14 cellular contexts compared by ENCODE assay signal in genomic region chr7:90701021-90701420, GRCh38.
DNase-seq lines count a peak whose midpoint lies in the region; ATAC-seq and TF ChIP-seq lines count a peak whose summit lies in the region.
"Had no signal": no experiment of that assay in that cellular context is flagged by ENCODE, and none has a peak within 500 bp of the region (broad histone marks: within the 10 kb centered on the region; RNA-seq: fewer than 3 reads in every experiment).

No MANE protein-coding gene starts in this region.

- H3K4me1 Mint-ChIP-seq in Calu3 (ENCODE audit: low read depth, unreplicated experiment): peaks cover 3% of the 10 kb centered on the region
- H3K4me1 Mint-ChIP-seq in memory B cell: peaks cover 26% of the 10 kb centered on the region
- H3K4me1 Mint-ChIP-seq in activated CD8-positive, alpha-beta T cell treated with anti-CD3 and anti-CD28 coated beads for 36 hours (ENCODE audit: low read depth): peaks cover 2% of the 10 kb centered on the region
- H3K4me1 Mint-ChIP-seq in GM23338: peaks cover 19% of the 10 kb centered on the region

- H3K9me3 Mint-ChIP-seq in Calu3 (ENCODE audit: low read depth, unreplicated experiment): peaks cover 3% of the 10 kb centered on the region
- no peaks in the 10 kb centered on the region for H3K9me3 Mint-ChIP-seq in memory B cell
- H3K9me3 Mint-ChIP-seq in activated CD8-positive, alpha-beta T cell treated with anti-CD3 and anti-CD28 coated beads for 36 hours: no peaks in the 10 kb centered on the region
- no peaks in the 10 kb centered on the region; the same call in 1 of the 3 replicates for H3K9me3 Mint-ChIP-seq in GM23338

- no peaks in the 10 kb centered on the region for H3K9me2 ChIP-seq in GM23338 (ENCODE audit: insufficient read depth)

- peaks cover under 1% of the 10 kb centered on the region; the same call in 1 of the 2 replicates for H3K4me1 ChIP-seq in GM23338 (ENCODE audit: insufficient read depth)

- no peak overlapping the region for H3K27ac ChIP-seq in GM23338 (ENCODE audit: low read depth)

- no peak overlapping the region for H3K4me2 ChIP-seq in GM23338

- no peaks in the 10 kb centered on the region for H3K27me3 ChIP-seq in GM23338 (ENCODE audit: insufficient read depth)

- POLR2A ChIA-PET in activated CD8-positive, alpha-beta T cell treated with anti-CD3 and anti-CD28 coated beads for 36 hours (lab: Charles Lee): no interaction called here

- no peaks in the 10 kb centered on the region for H3K36me3 ChIP-seq in GM23338 (ENCODE audit: insufficient read depth)

- CTCF ChIA-PET in Calu3 (lab: Charles Lee): interaction anchor here (0.7 kb wide), 1 partner anchor 335 kb away, joined by 3 read pairs; no protein-coding TSS in a partner anchor
- CTCF ChIA-PET in activated CD8-positive, alpha-beta T cell treated with anti-CD3 and anti-CD28 coated beads for 36 hours (lab: Charles Lee): interaction anchor here (1.4 kb wide), 1 partner anchor 8 kb away, joined by 3 read pairs; no protein-coding TSS in a partner anchor

- H4K20me1 ChIP-seq in GM23338 (replicated peaks; ENCODE audit: insufficient read depth): 0 out of 2 replicates have a peak, but pooled peaks cover 3% of the 10 kb centered on the region

- no peak for TF ChIP-seq CTCF in Calu3 (IDR thresholded peaks at IDR 0.05; ENCODE audit: unreplicated experiment)
- no peak for TF ChIP-seq CTCF in activated CD8-positive, alpha-beta T cell treated with anti-CD3 and anti-CD28 coated beads for 36 hours (IDR thresholded peaks at IDR 0.05)
- TF ChIP-seq CTCF in GM23338 (conservative IDR thresholded peaks at IDR 0.05; ENCODE audit: low read depth in 2 of 2): no peak

- 0 out of 2 replicates have a peak, but pooled peaks cover 5% of the 10 kb centered on the region for H3K79me2 ChIP-seq in GM23338 (replicated peaks; ENCODE audit: insufficient read depth)

- H3F3A ChIP-seq in GM23338 (replicated peaks; ENCODE audit: low read depth): no peaks in the 10 kb centered on the region

- no peak overlapping the region for H2AFZ ChIP-seq in GM23338

- ATAC-seq in GM21529 (IDR thresholded peaks at IDR 0.05; ENCODE audit: unreplicated experiment): peak; percentile 57
- peak; percentile 54 for ATAC-seq in memory B cell (ENCODE audit: low read depth)
- ATAC-seq in activated CD8-positive, alpha-beta T cell treated with anti-CD3 and anti-CD28 coated beads for 36 hours: no peak
- ATAC-seq in GM23338: no peak
- ATAC-seq: K562 had no signal

- intact Hi-C loops in Calu3 (cut with micrococcal nuclease; ENCODE audit: unreplicated experiment): no loop called here
- intact Hi-C loops in activated CD8-positive, alpha-beta T cell treated with anti-CD3 and anti-CD28 coated beads for 36 hours (cut with micrococcal nuclease): no loop called here

- no TSS peak for BruUV-seq in Calu3 (replicated peaks; lab: Mats Ljungman, UMichigan)

- H3K27me3 Mint-ChIP-seq in Calu3 (ENCODE audit: unreplicated experiment) (no peaks in the 10 kb centered on the region), memory B cell (no peaks in the 10 kb centered on the region), GM23338 (ENCODE audit: insufficient read depth, low read depth, poor library complexity) (peaks cover 4% of the 10 kb centered on the region)
- peaks cover 5% of the 10 kb centered on the region for H3K27me3 Mint-ChIP-seq in activated CD8-positive, alpha-beta T cell treated with anti-CD3 and anti-CD28 coated beads for 36 hours

- H3K36me3 Mint-ChIP-seq in Calu3 (ENCODE audit: insufficient read depth, unreplicated experiment) (no peaks in the 10 kb centered on the region), memory B cell (peaks cover 5% of the 10 kb centered on the region), GM23338 (ENCODE audit: low read depth) (peaks cover 7% of the 10 kb centered on the region; the same call in 2 of the 3 replicates)
- H3K36me3 Mint-ChIP-seq in activated CD8-positive, alpha-beta T cell treated with anti-CD3 and anti-CD28 coated beads for 36 hours (ENCODE audit: low read depth): no peaks in the 10 kb centered on the region

- H3K27ac Mint-ChIP-seq in Calu3 (ENCODE audit: unreplicated experiment): no peak overlapping the region
- peak overlapping the region; percentile 95 for H3K27ac Mint-ChIP-seq in memory B cell
- no peak overlapping the region for H3K27ac Mint-ChIP-seq in activated CD8-positive, alpha-beta T cell treated with anti-CD3 and anti-CD28 coated beads for 36 hours
- no peak overlapping the region for H3K27ac Mint-ChIP-seq in GM23338

- no peak overlapping the region for H3K4me3 ChIP-seq in GM23338
- H3K4me3 ChIP-seq: K562 had no signal

- H3K4me3 Mint-ChIP-seq in Calu3 (ENCODE audit: low read depth, unreplicated experiment) (peak overlapping the region; percentile 51), memory B cell (peak overlapping the region; percentile 92), GM23338 (no peak overlapping the region)
- no peak overlapping the region for H3K4me3 Mint-ChIP-seq in activated CD8-positive, alpha-beta T cell treated with anti-CD3 and anti-CD28 coated beads for 36 hours

- DNase-seq in Calu3 (no peak), NOMO-1 treated with DMSO at 0.1 percent for 48 hours (lab: John Stamatoyannopoulos, UW; ENCODE audit: unreplicated experiment) (peak; percentile 52), memory B cell (ENCODE audit: low spot score in 2 of 2) (no peak), DMS79 (lab: John Stamatoyannopoulos, UW) (no peak), dedifferentiated amniotic fluid mesenchymal stem cell (ENCODE audit: extremely low spot score) (no peak), GM23338 (ENCODE audit: low spot score) (no peak)
- DNase-seq in activated CD8-positive, alpha-beta T cell treated with anti-CD3 and anti-CD28 coated beads for 36 hours: no peak
- DNase-seq: activated CD4-positive, alpha-beta T cell treated with anti-CD3 and anti-CD28 coated beads for 1 hour; anterior cingulate cortex; head of caudate nucleus; NCI-H526 treated with DMSO at 0.1 percent for 48 hours; occipital lobe had no signal

TF ChIP-seq in GM23338, 12 proteins besides CTCF, POLR2A, EP300 and RAD21 (continues in another document):
- TF ChIP-seq POLR2AphosphoS5 (IDR thresholded peaks at IDR 0.05; ENCODE audit: low read depth): no peak
- TF ChIP-seq REST (IDR thresholded peaks at IDR 0.05; ENCODE audit: unreplicated experiment): no peak
- no peak for TF ChIP-seq ZNF331 (CRISPR knock-in tag; IDR thresholded peaks at IDR 0.05; ENCODE audit: low read depth)
- no peak for TF ChIP-seq STAT1 (IDR thresholded peaks at IDR 0.05; ENCODE audit: unreplicated experiment)
- no peak for TF ChIP-seq ETS1 (IDR thresholded peaks at IDR 0.05)

Comparison
In these comparisons a context has a peak if more than half of its experiments do, and no peak if none do; other contexts are left out.
1. H3K4me3 Mint-ChIP-seq: peak in Calu3 (single experiment) and memory B cell (single experiment); none in activated CD8-positive, alpha-beta T cell treated with anti-CD3 and anti-CD28 coated beads for 36 hours (single experiment) and GM23338 (single experiment).
2. ATAC-seq: peak in GM21529 (single experiment) and memory B cell (single experiment); none in activated CD8-positive, alpha-beta T cell treated with anti-CD3 and anti-CD28 coated beads for 36 hours (single experiment) and GM23338 (single experiment).